Comparison of ENCODE assay signal across 23 cellular contexts in genomic region chr17:73208139-73208827, GRCh38. TPM values are rescaled to one million over a fixed set of nuclear protein-coding genes. Genes with fewer than 3 reads are reported as not detected.
A peak's percentile ranks its signal among the peaks of the same experiment; 100 is the strongest.
DNase-seq lines count a peak whose midpoint lies in the region; ATAC-seq, FAIRE-seq and TF ChIP-seq lines count a peak whose summit lies in the region.
"Had no signal": no experiment of that assay in that cellular context is flagged by ENCODE, and none has a peak within 500 bp of the region (broad histone marks: within the 10 kb centered on the region; RNA-seq: fewer than 3 reads in every experiment).

No MANE protein-coding gene starts in this region.

- H3K27ac ChIP-seq in HepG2 (ENCODE audit: extremely low read length, insufficient read depth, low read length), result no peak overlapping the region
- H3K27ac ChIP-seq in right lobe of liver, result no peak overlapping the region
- no peak overlapping the region for H3K27ac ChIP-seq in right cardiac atrium (ENCODE audit: low read length)
- peak overlapping the region; percentile 8 for H3K27ac ChIP-seq in suprapubic skin
- H3K27ac ChIP-seq in upper lobe of left lung, result no peak overlapping the region
- H3K27ac ChIP-seq: KMS-11, sigmoid colon, uterus, WERI-Rb-1 had no signal

- H3K4me1 Mint-ChIP-seq in activated naive CD8-positive, alpha-beta T cell treated with anti-CD3 and anti-CD28 coated beads for 36 hours, result peaks cover 34% of the 10 kb centered on the region

- no peaks in the 10 kb centered on the region for H3K9me3 Mint-ChIP-seq in activated naive CD8-positive, alpha-beta T cell treated with anti-CD3 and anti-CD28 coated beads for 36 hours
- H3K9me3 Mint-ChIP-seq: activated T-helper 2 cell treated with anti-CD3 and anti-CD28 coated beads, Interferon-gamma antibody, Interleukin-2, Interleukin-4, amounts not matched to agents 10 μg/mL and 5 μg/mL and 100 μg/mL, durations not matched to agents 14 hours and 24 hours and 36 hours; T-helper 1 cell treated with Interleukin-12 subunit alpha and Interleukin-12 subunit beta and Interleukin-4 antibody, amounts not matched to agents 30 μg/mL and 1 μg/mL, for 36 hours had no signal

- peak overlapping the region; percentile 30 for H3K27ac Mint-ChIP-seq in activated naive CD8-positive, alpha-beta T cell treated with anti-CD3 and anti-CD28 coated beads for 36 hours
- H3K27ac Mint-ChIP-seq: activated T-helper 2 cell treated with anti-CD3 and anti-CD28 coated beads, Interferon-gamma antibody, Interleukin-2, Interleukin-4, amounts not matched to agents 10 μg/mL and 5 μg/mL and 100 μg/mL, durations not matched to agents 14 hours and 24 hours and 36 hours; T-helper 1 cell treated with Interleukin-12 subunit alpha and Interleukin-12 subunit beta and Interleukin-4 antibody, amounts not matched to agents 30 μg/mL and 1 μg/mL, for 36 hours had no signal

- H3K36me3 ChIP-seq in HepG2 (replicated peaks in 1 of 2; ENCODE audit: control insufficient read depth in 1 of 2, insufficient read depth in 2 of 2, low read length in 2 of 2), result peaks cover 20 to 44% of the 10 kb centered on the region in 2 experiments
- H3K36me3 ChIP-seq in right lobe of liver, result peaks cover 8 to 48% (median 20%) of the 10 kb centered on the region in 4 donors
- H3K36me3 ChIP-seq in suprapubic skin, result peaks cover 66% of the 10 kb centered on the region
- peaks cover 63% of the 10 kb centered on the region for H3K36me3 ChIP-seq in MG63
- H3K36me3 ChIP-seq in upper lobe of left lung, result peaks cover 27 to 69% (median 52%) of the 10 kb centered on the region in 4 donors
- H3K36me3 ChIP-seq: uterus had no signal

- POLR2A ChIA-PET in HepG2 (lab: Yijun Ruan, JAX), result no interaction called here

- H3K36me3 Mint-ChIP-seq in activated naive CD8-positive, alpha-beta T cell treated with anti-CD3 and anti-CD28 coated beads for 36 hours, result peaks cover 37% of the 10 kb centered on the region

- no peaks in the 10 kb centered on the region for H3K27me3 ChIP-seq in HepG2 (ENCODE audit: control insufficient read depth in 1 of 2, insufficient read depth in 2 of 2, low read length in 2 of 2)
- H3K27me3 ChIP-seq in right lobe of liver, result no peaks in the 10 kb centered on the region
- no peaks in the 10 kb centered on the region for H3K27me3 ChIP-seq in right cardiac atrium (ENCODE audit: control insufficient read depth, insufficient read depth)
- H3K27me3 ChIP-seq in suprapubic skin, result no peaks in the 10 kb centered on the region
- H3K27me3 ChIP-seq in MG63, result no peaks in the 10 kb centered on the region
- H3K27me3 ChIP-seq in upper lobe of left lung, result no peaks in the 10 kb centered on the region
- H3K27me3 ChIP-seq: sigmoid colon, uterus had no signal

- no peak for TF ChIP-seq POLR2A in HepG2 (IDR thresholded peaks at IDR 0.05; ENCODE audit: insufficient read depth in 1 of 2, low read depth in 2 of 2, low read length in 2 of 2)
- no peak for TF ChIP-seq POLR2A in right lobe of liver (IDR thresholded peaks at IDR 0.05)
- no peak for TF ChIP-seq POLR2A in suprapubic skin (IDR thresholded peaks at IDR 0.05)
- no peak for TF ChIP-seq POLR2A in upper lobe of left lung (IDR thresholded peaks at IDR 0.05)

- H3K4me2 ChIP-seq in HepG2 (ENCODE audit: low read depth, low read length), result no peak overlapping the region
- H3K4me2 ChIP-seq: KMS-11 had no signal

- 96% methylated on average over 16 of the region's 16 CpGs for WGBS in HepG2 (ENCODE audit: low lambda C conversion rate)
- 70% methylated on average over 4 of the region's 16 CpGs for WGBS in right lobe of liver (ENCODE audit: insufficient coverage, low coverage, low lambda C conversion rate, missing lambda C conversion rate)
- WGBS in right cardiac atrium, result 82% methylated on average over 16 of the region's 16 CpGs
- WGBS in suprapubic skin, result 85% methylated on average over 16 of the region's 16 CpGs
- WGBS in upper lobe of left lung, 2 donors, result 94% methylated on average over 16 of the region's 16 CpGs

- no peak for FAIRE-seq in HepG2 (lab: Jason Lieb, UNC)
- FAIRE-seq: GM19239 had no signal

- H3K27me3 Mint-ChIP-seq in activated naive CD8-positive, alpha-beta T cell treated with anti-CD3 and anti-CD28 coated beads for 36 hours, result no peaks in the 10 kb centered on the region

- ATAC-seq in HepG2 (no peak), right lobe of liver (no peak), right cardiac atrium (peak; percentile 44 to 50), upper lobe of left lung (ENCODE audit: low FRiP score in 2 of 2) (no peak)

- DNase-seq in HepG2 (ENCODE audit: low spot score) (no peak), right lobe of liver (no peak), right cardiac atrium (peak in 1 of 3 donors; percentile 62), suprapubic skin (ENCODE audit: low spot score in 2 of 2) (no peak), NCI-H2227 treated with DMSO at 0.1 percent for 48 hours (lab: John Stamatoyannopoulos, UW) (no peak), MG63 (no peak), upper lobe of left lung (no peak)
- DNase-seq in activated naive CD8-positive, alpha-beta T cell treated with anti-CD3 and anti-CD28 coated beads for 36 hours, result no peak
- DNase-seq: activated CD8-positive, alpha-beta memory T cell treated with anti-CD3 and anti-CD28 coated beads for 24 hours; Caco-2; hypothalamus; NCI-H1930; NCI-H510A; nucleus accumbens; SHP77 treated with DMSO at 0.1 percent for 48 hours; sigmoid colon; uterus; WERI-Rb-1 had no signal

- no peaks in the 10 kb centered on the region for H3K79me2 ChIP-seq in HepG2 (ENCODE audit: insufficient read depth, low read length)

- BruUV-seq in HepG2 (replicated peaks; lab: Mats Ljungman, UMichigan), result no TSS peak

- no peaks in the 10 kb centered on the region for H4K20me1 ChIP-seq in HepG2 (ENCODE audit: insufficient read depth, low read length)

- H3K4me3 ChIP-seq in HepG2 (replicated peaks in 1 of 3; ENCODE audit: insufficient read depth in 1 of 3, low read depth in 2 of 3, low read length in 3 of 3) (no peak overlapping the region), right lobe of liver (no peak overlapping the region), right cardiac atrium (ENCODE audit: low read length) (no peak overlapping the region), suprapubic skin (no peak overlapping the region), MG63 (no peak overlapping the region), upper lobe of left lung (no peak overlapping the region)
- H3K4me3 ChIP-seq: sigmoid colon, uterus had no signal

- intact Hi-C loops in HepG2 (cut with micrococcal nuclease; ENCODE audit: unreplicated experiment) (no loop called here), right lobe of liver (cut with DNase I) (no loop called here), right cardiac atrium (cut with DNase I) (no loop called here)

- H2AFZ ChIP-seq in HepG2 (ENCODE audit: low read length), result no peak overlapping the region

- TF ChIP-seq CTCF in HepG2 (CRISPR knock-in tag; IDR thresholded peaks at IDR 0.05) (no peak), right lobe of liver (IDR thresholded peaks at IDR 0.05) (no peak), suprapubic skin (IDR thresholded peaks at IDR 0.05) (no peak), upper lobe of left lung (IDR thresholded peaks at IDR 0.05) (no peak)

- no peak overlapping the region for H3K4me3 Mint-ChIP-seq in activated naive CD8-positive, alpha-beta T cell treated with anti-CD3 and anti-CD28 coated beads for 36 hours
- H3K4me3 Mint-ChIP-seq: T-helper 1 cell treated with Interleukin-12 subunit alpha and Interleukin-12 subunit beta and Interleukin-4 antibody, amounts not matched to agents 30 μg/mL and 1 μg/mL, for 36 hours had no signal

- H3K4me1 ChIP-seq in HepG2 (ENCODE audit: insufficient read depth, low read length), result peaks cover 37% of the 10 kb centered on the region
- peaks cover 0 to 14% (median 4%) of the 10 kb centered on the region in 4 donors for H3K4me1 ChIP-seq in right lobe of liver
- H3K4me1 ChIP-seq in right cardiac atrium (ENCODE audit: control insufficient read depth, insufficient read depth, low read length), result peaks cover 6% of the 10 kb centered on the region
- peaks cover 7% of the 10 kb centered on the region for H3K4me1 ChIP-seq in suprapubic skin
- H3K4me1 ChIP-seq in upper lobe of left lung, result peaks cover 0 to 14% (median 4%) of the 10 kb centered on the region in 4 donors
- H3K4me1 ChIP-seq: uterus had no signal

- TF ChIP-seq EP300 in HepG2 (IDR thresholded peaks at IDR 0.05; ENCODE audit: low read depth in 2 of 2, low read length in 2 of 2), result no peak
- no peak for TF ChIP-seq EP300 in HepG2 (CRISPR knock-in tag; IDR thresholded peaks at IDR 0.05; ENCODE audit: borderline replicate concordance)
- no peak for TF ChIP-seq EP300 in suprapubic skin (IDR thresholded peaks at IDR 0.05)
- no peak for TF ChIP-seq EP300 in upper lobe of left lung (IDR thresholded peaks at IDR 0.05)

- TF ChIP-seq RAD21 in HepG2 (CRISPR knock-in tag; IDR thresholded peaks at IDR 0.05), result no peak

- in situ Hi-C loops in HepG2 (cut with HindIII; ENCODE audit: extremely low pct_ligation_motif_present, low pct_unique_long_range_greater_than_20kb), result no loop called here

- CTCF ChIA-PET in HepG2 (lab: Yijun Ruan, JAX; ENCODE audit: low intra/inter-chr PET ratio, low total read pairs), result no interaction called here

- H3K9me3 ChIP-seq in HepG2 (ENCODE audit: low read length), result no peaks in the 10 kb centered on the region
- no peaks in the 10 kb centered on the region for H3K9me3 ChIP-seq in right lobe of liver
- H3K9me3 ChIP-seq in right cardiac atrium (ENCODE audit: control insufficient read depth, low read length), result no peaks in the 10 kb centered on the region
- no peaks in the 10 kb centered on the region for H3K9me3 ChIP-seq in suprapubic skin
- H3K9me3 ChIP-seq in MG63, result no peaks in the 10 kb centered on the region
- no peaks in the 10 kb centered on the region for H3K9me3 ChIP-seq in upper lobe of left lung
- H3K9me3 ChIP-seq: Caco-2, sigmoid colon, uterus had no signal

- H3K9ac ChIP-seq in HepG2 (ENCODE audit: insufficient read depth, low read depth, low read length), result no peak overlapping the region
- H3K9ac ChIP-seq: KMS-11 had no signal

RNA-seq across cellular contexts. Expression of gene COG1, which starts 15.4 kb away (rescaled TPM):
- total RNA-seq in HepG2 (2016; rRNA removed; fragmentation: Illumina TruSeq; extraction: Trizol) (30.4 and 36.6 TPM in 2 replicates), right lobe of liver (10 to 100 TPM; 10.5 to 24.7 (median 16.9) TPM), right cardiac atrium (10 to 100 TPM; 38.5 to 51.4 (median 43.2) TPM), suprapubic skin (10 to 100 TPM; 17.9 to 65.8 (median 23.8) TPM), upper lobe of left lung (10 to 100 TPM; 27.7 to 75.4 (median 32.5) TPM)
- total RNA-seq in HepG2 (2016; cell fraction: cytosol; rRNA removed; fragmentation: Illumina TruSeq; extraction: Trizol; ENCODE audit: low read depth), result 31.1 and 36.5 TPM in 2 replicates
- 27.8 and 35.5 TPM in 2 replicates for total RNA-seq in HepG2 (2016; cell fraction: insoluble cytoplasmic fraction; rRNA removed; fragmentation: Illumina TruSeq; extraction: Trizol)
- 23.1 and 24.1 TPM in 2 replicates for total RNA-seq in HepG2 (2016; cell fraction: membrane; rRNA removed; fragmentation: Illumina TruSeq; extraction: Trizol)
- 30.5 and 33.6 TPM in 2 replicates for total RNA-seq in HepG2 (2016; cell fraction: nucleus; rRNA removed; fragmentation: Illumina TruSeq; extraction: Trizol)
- polyA plus RNA-seq in HepG2 (2011; rRNA removed) (39.7 and 42.4 TPM in 2 replicates), right cardiac atrium (43.2 TPM)
- 17.6 and 17.9 TPM in 2 replicates for polyA plus RNA-seq in HepG2 (2011; cell fraction: cytosol; rRNA removed)
- polyA plus RNA-seq in HepG2 (2011; cell fraction: nucleus; rRNA removed), result 109 and 125 TPM in 2 replicates
- 39.9 and 40.8 TPM in 2 replicates for polyA plus RNA-seq in HepG2 (2012)
- polyA plus RNA-seq in HepG2 (2016; cell fraction: cytosol; fragmentation: Illumina TruSeq; extraction: Trizol; ENCODE audit: low read depth), result 7.6 and 9.4 TPM in 2 replicates
- 29.1 and 39.8 TPM in 2 replicates for polyA plus RNA-seq in HepG2 (2016; cell fraction: insoluble cytoplasmic fraction; fragmentation: Illumina TruSeq; extraction: Trizol; ENCODE audit: low read depth)
- 12.3 and 15.1 TPM in 2 replicates for polyA plus RNA-seq in HepG2 (2016; cell fraction: membrane; fragmentation: Illumina TruSeq; extraction: Trizol; ENCODE audit: low read depth)
- 67.3 and 73.0 TPM in 2 replicates for polyA plus RNA-seq in HepG2 (2016; cell fraction: nucleus; fragmentation: Illumina TruSeq; extraction: Trizol; ENCODE audit: insufficient read depth, low read depth)
- 29.1 and 63.0 TPM in 2 replicates for polyA minus RNA-seq in HepG2 (2011; rRNA and poly(A)+ RNA removed; ENCODE audit: low replicate concordance)
- polyA minus RNA-seq in HepG2 (2011; cell fraction: cytosol; rRNA and poly(A)+ RNA removed), result 21.6 and 22.3 TPM in 2 replicates
- 95.8 and 106 TPM in 2 replicates for polyA minus RNA-seq in HepG2 (2011; cell fraction: nucleus; rRNA and poly(A)+ RNA removed)
- 10 to 100 TPM; 23.4 to 27.7 TPM for total RNA-seq in activated naive CD8-positive, alpha-beta T cell treated with anti-CD3 and anti-CD28 coated beads for 36 hours
- 9.9 and 25.5 TPM in 2 replicates for total RNA-seq in MG63 (2014; rRNA removed; shearing (Covaris generic); ENCODE audit: low replicate concordance)

RNA-seq across cellular contexts. Expression of gene SSTR2, which starts 43.5 kb away (rescaled TPM):
- not detected in 2 replicates for total RNA-seq in HepG2 (2016; rRNA removed; fragmentation: Illumina TruSeq; extraction: Trizol)
- total RNA-seq in HepG2 (2016; cell fraction: cytosol; rRNA removed; fragmentation: Illumina TruSeq; extraction: Trizol; ENCODE audit: low read depth), result not detected in 2 replicates
- total RNA-seq in HepG2 (2016; cell fraction: insoluble cytoplasmic fraction; rRNA removed; fragmentation: Illumina TruSeq; extraction: Trizol), result 0.04 TPM in 1 of 2 replicates, not detected in the other
- 0.03 TPM in 1 of 2 replicates, not detected in the other for total RNA-seq in HepG2 (2016; cell fraction: membrane; rRNA removed; fragmentation: Illumina TruSeq; extraction: Trizol)
- not detected in 2 replicates for total RNA-seq in HepG2 (2016; cell fraction: nucleus; rRNA removed; fragmentation: Illumina TruSeq; extraction: Trizol)
- polyA plus RNA-seq in HepG2 (2011; rRNA removed), result 0.01 and 0.04 TPM in 2 replicates
- 0.05 TPM in 2 replicates for polyA plus RNA-seq in HepG2 (2011; cell fraction: cytosol; rRNA removed)
- polyA plus RNA-seq in HepG2 (2011; cell fraction: nucleus; rRNA removed), result 0.03 TPM in 2 replicates
- 0.03 and 0.21 TPM in 2 replicates for polyA plus RNA-seq in HepG2 (2012)
- 0.02 TPM in 1 of 2 replicates, not detected in the other for polyA plus RNA-seq in HepG2 (2016; cell fraction: cytosol; fragmentation: Illumina TruSeq; extraction: Trizol; ENCODE audit: low read depth)
- polyA plus RNA-seq in HepG2 (2016; cell fraction: insoluble cytoplasmic fraction; fragmentation: Illumina TruSeq; extraction: Trizol; ENCODE audit: low read depth), result not detected in 2 replicates
- 0.02 TPM in 1 of 2 replicates, not detected in the other for polyA plus RNA-seq in HepG2 (2016; cell fraction: membrane; fragmentation: Illumina TruSeq; extraction: Trizol; ENCODE audit: low read depth)
- not detected in 2 replicates for polyA plus RNA-seq in HepG2 (2016; cell fraction: nucleus; fragmentation: Illumina TruSeq; extraction: Trizol; ENCODE audit: insufficient read depth, low read depth)
- 0.07 and 0.14 TPM in 2 replicates for polyA minus RNA-seq in HepG2 (2011; rRNA and poly(A)+ RNA removed; ENCODE audit: low replicate concordance)
- polyA minus RNA-seq in HepG2 (2011; cell fraction: cytosol; rRNA and poly(A)+ RNA removed), result not detected in 2 replicates
- under 0.01 and 0.12 TPM in 2 replicates for polyA minus RNA-seq in HepG2 (2011; cell fraction: nucleus; rRNA and poly(A)+ RNA removed)
- total RNA-seq in right lobe of liver, result 1 to 10 TPM in 1 of 6 experiments, under 1 TPM in 5; 0.12 to 1.2 (median 0.51) TPM
- under 1 TPM; 0.04 to 0.16 TPM for total RNA-seq in activated naive CD8-positive, alpha-beta T cell treated with anti-CD3 and anti-CD28 coated beads for 36 hours
- under 1 TPM; 0.06 to 0.75 (median 0.30) TPM for total RNA-seq in right cardiac atrium
- polyA plus RNA-seq in right cardiac atrium, result 0.29 TPM
- under 1 TPM; 0.30 to 0.89 (median 0.78) TPM for total RNA-seq in suprapubic skin
- total RNA-seq in MG63 (2014; rRNA removed; shearing (Covaris generic); ENCODE audit: low replicate concordance), result not detected in 2 replicates
- 1 to 10 TPM in 1 of 6 donors, under 1 TPM in 4, not detected in 1; 0.10 to 1.0 (median 0.14) TPM for total RNA-seq in upper lobe of left lung
- total RNA-seq: fibroblast of villous mesenchyme had no signal

RNA-seq across cellular contexts. Expression of gene CPSF4L, which starts 53.4 kb away (rescaled TPM):
- total RNA-seq in HepG2 (2016; rRNA removed; fragmentation: Illumina TruSeq; extraction: Trizol) (0.73 and 0.94 TPM in 2 replicates), right lobe of liver (not detected), right cardiac atrium (not detected), suprapubic skin (not detected), upper lobe of left lung (under 1 TPM in 1 of 6 donors, not detected in 5; 0.46 TPM)
- 1.3 and 1.5 TPM in 2 replicates for total RNA-seq in HepG2 (2016; cell fraction: cytosol; rRNA removed; fragmentation: Illumina TruSeq; extraction: Trizol; ENCODE audit: low read depth)
- total RNA-seq in HepG2 (2016; cell fraction: insoluble cytoplasmic fraction; rRNA removed; fragmentation: Illumina TruSeq; extraction: Trizol), result 0.76 and 1.1 TPM in 2 replicates
- total RNA-seq in HepG2 (2016; cell fraction: membrane; rRNA removed; fragmentation: Illumina TruSeq; extraction: Trizol), result 1.3 and 1.5 TPM in 2 replicates
- 0.99 and 1.5 TPM in 2 replicates for total RNA-seq in HepG2 (2016; cell fraction: nucleus; rRNA removed; fragmentation: Illumina TruSeq; extraction: Trizol)
- polyA plus RNA-seq in HepG2 (2011; rRNA removed) (1.2 and 1.6 TPM in 2 replicates), right cardiac atrium (not detected)
- polyA plus RNA-seq in HepG2 (2011; cell fraction: cytosol; rRNA removed), result 0.32 and 0.70 TPM in 2 replicates
- polyA plus RNA-seq in HepG2 (2011; cell fraction: nucleus; rRNA removed), result 0.21 TPM in 1 of 2 replicates, not detected in the other
- 0.25 and 0.48 TPM in 2 replicates for polyA plus RNA-seq in HepG2 (2012)
- polyA plus RNA-seq in HepG2 (2016; cell fraction: cytosol; fragmentation: Illumina TruSeq; extraction: Trizol; ENCODE audit: low read depth), result 0.86 and 1.8 TPM in 2 replicates
- 0.60 and 1.3 TPM in 2 replicates for polyA plus RNA-seq in HepG2 (2016; cell fraction: insoluble cytoplasmic fraction; fragmentation: Illumina TruSeq; extraction: Trizol; ENCODE audit: low read depth)
- 1.3 and 1.5 TPM in 2 replicates for polyA plus RNA-seq in HepG2 (2016; cell fraction: membrane; fragmentation: Illumina TruSeq; extraction: Trizol; ENCODE audit: low read depth)
- polyA plus RNA-seq in HepG2 (2016; cell fraction: nucleus; fragmentation: Illumina TruSeq; extraction: Trizol; ENCODE audit: insufficient read depth, low read depth), result not detected in 2 replicates
- 0.42 TPM in 1 of 2 replicates, not detected in the other for polyA minus RNA-seq in HepG2 (2011; rRNA and poly(A)+ RNA removed; ENCODE audit: low replicate concordance)
- not detected in 2 replicates for polyA minus RNA-seq in HepG2 (2011; cell fraction: cytosol; rRNA and poly(A)+ RNA removed)
- polyA minus RNA-seq in HepG2 (2011; cell fraction: nucleus; rRNA and poly(A)+ RNA removed), result 1.3 TPM in 1 of 2 replicates, not detected in the other
- total RNA-seq in activated naive CD8-positive, alpha-beta T cell treated with anti-CD3 and anti-CD28 coated beads for 36 hours, result not detected
- not detected in 2 replicates for total RNA-seq in MG63 (2014; rRNA removed; shearing (Covaris generic); ENCODE audit: low replicate concordance)
- total RNA-seq: activated T-helper 2 cell treated with anti-CD3 and anti-CD28 coated beads, Interferon-gamma antibody, Interleukin-2, Interleukin-4, amounts not matched to agents 10 μg/mL and 5 μg/mL and 100 μg/mL, durations not matched to agents 14 hours and 24 hours and 36 hours; Caco-2; fibroblast of villous mesenchyme; sigmoid colon had no signal
- polyA plus RNA-seq: sigmoid colon had no signal

Comparison
In these comparisons a context has a peak if more than half of its experiments do, and no peak if none do; other contexts are left out.
1. ATAC-seq: peak in right cardiac atrium (2 of 2); none in HepG2 (single experiment), right lobe of liver (0 of 4) and upper lobe of left lung (0 of 2).